Comparison of ENCODE assay signal across 13 cellular contexts in genomic region chr1:6770727-6771567, GRCh38. TPM values are rescaled to one million over a fixed set of nuclear protein-coding genes. Genes with fewer than 3 reads are reported as not detected.
A peak's percentile ranks its signal among the peaks of the same experiment; 100 is the strongest.
DNase-seq lines count a peak whose midpoint lies in the region; ATAC-seq, FAIRE-seq and TF ChIP-seq lines count a peak whose summit lies in the region.
"Had no signal": no experiment of that assay in that cellular context is flagged by ENCODE, and none has a peak within 500 bp of the region (broad histone marks: within the 10 kb centered on the region; RNA-seq: fewer than 3 reads in every experiment).

No MANE protein-coding gene starts in this region.

- H3K4me3 ChIP-seq in small intestine (ENCODE audit: low read depth in 1 of 2, low read length in 2 of 2): no peak overlapping the region
- H3K4me3 ChIP-seq: colonic mucosa had no signal

- WGBS in small intestine, 3 donors: 28 to 38% (median 37%) methylated on average over 16 of the region's 16 CpGs

- ATAC-seq in SK-N-SH treated with all-trans-retinoic acid at 6 μM for 48 hours: peak; percentile 97

- H3K36me3 ChIP-seq in small intestine (ENCODE audit: control insufficient read depth in 2 of 2, insufficient read depth in 2 of 2, low read length in 2 of 2): no peaks in the 10 kb centered on the region
- H3K36me3 ChIP-seq: colonic mucosa had no signal

- H3K4me1 ChIP-seq in small intestine (ENCODE audit: control insufficient read depth in 2 of 2, insufficient read depth in 1 of 2, low read depth in 1 of 2, low read length in 1 of 2): no peaks in the 10 kb centered on the region
- H3K4me1 ChIP-seq: colonic mucosa had no signal

- no peak overlapping the region for H3K27ac ChIP-seq in small intestine (ENCODE audit: low read depth in 1 of 2, low read length in 1 of 2)
- H3K27ac ChIP-seq: colonic mucosa had no signal

- DNase-seq in H54 (ENCODE audit: insufficient read length, low spot score): peak; percentile 38
- DNase-seq in germinal center (ENCODE audit: low spot score): peak; percentile 59
- peak; percentile 28 for DNase-seq in small intestine
- DNase-seq in inferior parietal cortex (ENCODE audit: extremely low spot score): no peak
- no peak for DNase-seq in cerebellum (ENCODE audit: low spot score)
- no peak for DNase-seq in KG1 (lab: John Stamatoyannopoulos, UW)
- DNase-seq in ureter (ENCODE audit: low spot score): no peak
- DNase-seq: colonic mucosa; left cardiac atrium; stimulated activated naive CD4-positive, alpha-beta T cell treated with Interleukin-2 at 50 U/mL for 16 hours; T-helper 1 cell had no signal

- TF ChIP-seq POLR2A in H54 (IDR thresholded peaks at IDR 0.05; ENCODE audit: low read depth, low read length): no peak

- FAIRE-seq in H54 (lab: Jason Lieb, UNC): peak; percentile 95
- FAIRE-seq in small intestine (lab: Jason Lieb, UNC): no peak
- FAIRE-seq: G401.6 had no signal

- no peaks in the 10 kb centered on the region for H3K9me3 ChIP-seq in small intestine (ENCODE audit: control insufficient read depth, low read depth)
- H3K9me3 ChIP-seq: colonic mucosa had no signal

- peaks cover 0 to 4% of the 10 kb centered on the region in 2 donors for H3K27me3 ChIP-seq in small intestine (ENCODE audit: control insufficient read depth in 2 of 2, insufficient read depth in 2 of 2, low read length in 2 of 2)
- H3K27me3 ChIP-seq: colonic mucosa had no signal

TF ChIP-seq in SK-N-SH treated with all-trans-retinoic acid at 6 μM for 48 hours, 23 proteins besides CTCF, POLR2A, EP300 and RAD21:
- TF ChIP-seq BACH2 (CRISPR knock-in tag; IDR thresholded peaks at IDR 0.05; ENCODE audit: borderline replicate concordance): no peak
- TF ChIP-seq TCF4 (CRISPR knock-in tag; IDR thresholded peaks at IDR 0.05; ENCODE audit: borderline replicate concordance): no peak
- no peak for TF ChIP-seq ZFP3 (CRISPR knock-in tag; IDR thresholded peaks at IDR 0.05)
- no peak for TF ChIP-seq POU6F1 (CRISPR knock-in tag; IDR thresholded peaks at IDR 0.05; ENCODE audit: borderline replicate concordance, low read depth)
- no peak for TF ChIP-seq RARB (CRISPR knock-in tag; IDR thresholded peaks at IDR 0.05)
- no peak for TF ChIP-seq ZNF565 (CRISPR knock-in tag; conservative IDR thresholded peaks at IDR 0.05; ENCODE audit: low read depth)
- TF ChIP-seq CSDC2 (CRISPR knock-in tag; IDR thresholded peaks at IDR 0.05): no peak
- no peak for TF ChIP-seq CSRNP3 (CRISPR knock-in tag; IDR thresholded peaks at IDR 0.05)
- TF ChIP-seq ZNF8 (CRISPR knock-in tag; IDR thresholded peaks at IDR 0.05): no peak
- no peak for TF ChIP-seq ZFP30 (CRISPR knock-in tag; IDR thresholded peaks at IDR 0.05)
- no peak for TF ChIP-seq ZNF70 (CRISPR knock-in tag; IDR thresholded peaks at IDR 0.05)
- no peak for TF ChIP-seq OSR1 (CRISPR knock-in tag; IDR thresholded peaks at IDR 0.05)
- TF ChIP-seq TSHZ2 (CRISPR knock-in tag; IDR thresholded peaks at IDR 0.05): no peak
- no peak for TF ChIP-seq ESRRG (CRISPR knock-in tag; IDR thresholded peaks at IDR 0.05)
- no peak for TF ChIP-seq ZC3H10 (CRISPR knock-in tag; IDR thresholded peaks at IDR 0.05)
- no peak for TF ChIP-seq PATZ1 (CRISPR knock-in tag; IDR thresholded peaks at IDR 0.05; ENCODE audit: borderline replicate concordance)

RNA-seq across cellular contexts. Expression of gene CAMTA1, which starts 14.3 kb away (rescaled TPM):
- 100 to 1,000 TPM; 122 to 177 (median 172) TPM for polyA plus RNA-seq in small intestine
- total RNA-seq in cerebellum (94.5 TPM), ureter (88.1 TPM)

Comparison
In these comparisons a context has a peak if more than half of its experiments do, and no peak if none do; other contexts are left out.
1. DNase-seq: peak in H54 (single experiment), germinal center (single experiment) and small intestine (single experiment); none in inferior parietal cortex (single experiment), cerebellum (single experiment), KG1 (single experiment) and ureter (single experiment).